ENCODE assay signal across 14 cellular contexts in the genomic region with DNA sequence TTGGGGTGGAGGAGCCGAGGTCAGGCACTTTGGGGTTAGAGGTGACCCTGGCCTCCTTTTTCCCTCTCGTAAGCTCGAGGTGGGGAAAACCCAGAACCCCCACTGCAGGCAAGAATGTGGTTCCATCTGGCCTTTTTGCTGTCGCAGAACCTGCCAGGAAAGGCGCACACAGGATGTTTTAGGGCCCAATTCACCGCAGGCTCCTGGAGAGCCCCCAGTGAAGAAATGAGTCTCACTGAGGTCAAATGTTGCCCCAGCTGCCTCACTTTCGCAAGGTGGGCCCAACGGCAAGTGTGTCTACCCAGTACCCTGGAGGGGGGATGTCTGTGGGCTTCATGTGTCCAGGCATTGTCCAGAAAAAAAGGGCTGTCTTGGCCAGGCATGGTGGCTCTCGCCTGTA.
A peak's percentile ranks its signal among the peaks of the same experiment; 100 is the strongest.
DNase-seq lines count a peak whose midpoint lies in the region; ATAC-seq and TF ChIP-seq lines count a peak whose summit lies in the region.
"Had no signal": no experiment of that assay in that cellular context is flagged by ENCODE, and none has a peak within 500 bp of the region (broad histone marks: within the 10 kb centered on the region; RNA-seq: fewer than 3 reads in every experiment).

No MANE protein-coding gene starts in this region.

- no peaks in the 10 kb centered on the region for H3K27me3 Mint-ChIP-seq in CD4-positive, alpha-beta T cell
- no peaks in the 10 kb centered on the region for H3K27me3 Mint-ChIP-seq in activated T-cell treated with anti-CD3 and anti-CD28 coated beads, Interleukin-2, amount 50 U/mL, for 72 hours (ENCODE audit: low read depth)
- H3K27me3 Mint-ChIP-seq: dendritic cell treated with granulocyte-macrophage colony-stimulating factor and Interleukin-4, amounts not matched to agents 40 ng/mL and 50 ng/mL, for 4 days had no signal

- POLR2A ChIA-PET in CD4-positive, alpha-beta T cell (lab: Charles Lee) = no interaction called here

- peaks cover 11 to 22% of the 10 kb centered on the region in 2 experiments for H3K4me1 ChIP-seq in trophoblast cell (ENCODE audit: control insufficient read depth in 1 of 2, insufficient read depth in 2 of 2, low read length in 2 of 2)
- peaks cover 13% of the 10 kb centered on the region for H3K4me1 ChIP-seq in vagina
- H3K4me1 ChIP-seq in mesenchymal stem cell (ENCODE audit: control insufficient read depth, insufficient read depth, low read depth, low read length) = peaks cover 5% of the 10 kb centered on the region
- H3K4me1 ChIP-seq: BLaER1 had no signal

- no peak for TF ChIP-seq POLR2A in vagina (IDR thresholded peaks at IDR 0.05)

- H3K79me2 ChIP-seq in trophoblast cell (ENCODE audit: control insufficient read depth, insufficient read depth, low read length, poor library complexity) = no peaks in the 10 kb centered on the region

- intact Hi-C loops in CD4-positive, alpha-beta T cell (cut with DNase I, micrococcal nuclease) = no loop called here
- intact Hi-C loops in vagina (cut with DNase I) = no loop called here

- TF ChIP-seq CTCF in CD4-positive, alpha-beta T cell (IDR thresholded peaks at IDR 0.05) = no peak
- TF ChIP-seq CTCF in GM20000 (IDR thresholded peaks at IDR 0.05; ENCODE audit: extremely low read depth, missing control alignments) (no peak), vagina (IDR thresholded peaks at IDR 0.05) (no peak)

- no peak overlapping the region for H3K27ac ChIP-seq in CD4-positive, alpha-beta T cell (ENCODE audit: low read depth, low read length)
- peak overlapping the region; percentile 50 for H3K27ac ChIP-seq in trophoblast cell (ENCODE audit: low read depth, low read length)
- no peak overlapping the region for H3K27ac ChIP-seq in vagina
- no peak overlapping the region for H3K27ac ChIP-seq in mesenchymal stem cell (ENCODE audit: low read length, poor library complexity, severe bottlenecking)
- H3K27ac ChIP-seq: BLaER1 had no signal

- ATAC-seq in CD4-positive, alpha-beta T cell (ENCODE audit: poor library complexity) = peak; percentile 60
- peak; percentile 71 to 82 for ATAC-seq in activated T-cell treated with anti-CD3 and anti-CD28 coated beads, Interleukin-2, amount 50 U/mL, for 72 hours (replicated peaks in 1 of 2)

- peak overlapping the region; percentile 60 for H3K14ac ChIP-seq in trophoblast cell (ENCODE audit: low read length)
- H3K14ac ChIP-seq in mesenchymal stem cell (ENCODE audit: low read length in 2 of 2) = no peak overlapping the region

- peak in 3 of 10 experiments; percentile 1 to 11 (median 9) for DNase-seq in CD4-positive, alpha-beta T cell
- DNase-seq in GM20000 (ENCODE audit: low spot score) (peak; percentile 45), trophoblast cell (no peak), vagina (ENCODE audit: extremely low spot score in 2 of 2) (no peak), mesenchymal stem cell (no peak), putamen (ENCODE audit: low spot score) (no peak), SK-N-DZ (ENCODE audit: low spot score) (no peak)
- peak; percentile 52 to 66 for DNase-seq in activated T-cell treated with anti-CD3 and anti-CD28 coated beads, Interleukin-2, amount 50 U/mL, for 72 hours
- DNase-seq: amniotic stem cell, Karpas-422, midbrain, NCI-H2029 had no signal

- no peak overlapping the region for H2BK15ac ChIP-seq in mesenchymal stem cell (ENCODE audit: low read depth, poor library complexity, severe bottlenecking)

- peaks cover 5 to 9% of the 10 kb centered on the region in 2 experiments for H3K36me3 ChIP-seq in trophoblast cell (ENCODE audit: control insufficient read depth in 1 of 2, insufficient read depth in 2 of 2, low read length in 2 of 2)
- H3K36me3 ChIP-seq in vagina = peaks cover 0 to 2% of the 10 kb centered on the region in 2 donors
- peaks cover 4 to 20% of the 10 kb centered on the region in 2 experiments for H3K36me3 ChIP-seq in mesenchymal stem cell (ENCODE audit: control insufficient read depth in 1 of 2, insufficient read depth in 2 of 2, low read depth in 1 of 2, low read length in 2 of 2)

- H3K79me1 ChIP-seq in trophoblast cell (ENCODE audit: low read length) (peaks cover 12% of the 10 kb centered on the region), mesenchymal stem cell (replicated peaks; ENCODE audit: low read length, poor library complexity, severe bottlenecking) (peaks cover 43% of the 10 kb centered on the region)

- no peak overlapping the region for H3K4me2 ChIP-seq in trophoblast cell (ENCODE audit: low read length)
- no peak overlapping the region for H3K4me2 ChIP-seq in mesenchymal stem cell (ENCODE audit: low read length, poor library complexity, severe bottlenecking)
- H3K4me2 ChIP-seq: BLaER1 had no signal

- peak overlapping the region; percentile 53 for H4K91ac ChIP-seq in trophoblast cell (ENCODE audit: low read depth, low read length)
- H4K91ac ChIP-seq in mesenchymal stem cell (ENCODE audit: low read length) = no peak overlapping the region

- peak overlapping the region; percentile 83 for H3K27ac Mint-ChIP-seq in CD4-positive, alpha-beta T cell
- H3K27ac Mint-ChIP-seq in activated T-cell treated with anti-CD3 and anti-CD28 coated beads, Interleukin-2, amount 50 U/mL, for 72 hours = peak overlapping the region; percentile 94

- H3K36me3 Mint-ChIP-seq in CD4-positive, alpha-beta T cell (ENCODE audit: low read depth) = peaks cover 80% of the 10 kb centered on the region
- peaks cover under 1 to 5% of the 10 kb centered on the region in 2 donors for H3K36me3 Mint-ChIP-seq in activated T-cell treated with anti-CD3 and anti-CD28 coated beads, Interleukin-2, amount 50 U/mL, for 72 hours (ENCODE audit: insufficient read depth in 2 of 2)

- H3K4me1 Mint-ChIP-seq in CD4-positive, alpha-beta T cell (ENCODE audit: low read depth) = peaks cover 17% of the 10 kb centered on the region
- H3K4me1 Mint-ChIP-seq in activated T-cell treated with anti-CD3 and anti-CD28 coated beads, Interleukin-2, amount 50 U/mL, for 72 hours (ENCODE audit: low read depth) = peaks cover 34% of the 10 kb centered on the region

- H4K12ac ChIP-seq in trophoblast cell (ENCODE audit: low read depth, low read length) = no peak overlapping the region

- no CpG with 5 or more reads among the region's 9 CpGs for WGBS in trophoblast cell (ENCODE audit: extremely low coverage, insufficient coverage, insufficient read length)
- WGBS in mesenchymal stem cell = 86% methylated on average over 9 of the region's 9 CpGs

- H3K4ac ChIP-seq in trophoblast cell (ENCODE audit: low read depth, low read length) (peak overlapping the region; percentile 73), mesenchymal stem cell (ENCODE audit: low read depth in 1 of 2, low read length in 2 of 2) (no peak overlapping the region)

- peak overlapping the region; percentile 64 for H2BK5ac ChIP-seq in trophoblast cell (ENCODE audit: low read depth, low read length, poor library complexity)
- H2BK5ac ChIP-seq in mesenchymal stem cell (ENCODE audit: low read depth, low read length, poor library complexity, severe bottlenecking) = no peak overlapping the region

- no peaks in the 10 kb centered on the region for H3K9me3 Mint-ChIP-seq in CD4-positive, alpha-beta T cell
- H3K9me3 Mint-ChIP-seq in activated T-cell treated with anti-CD3 and anti-CD28 coated beads, Interleukin-2, amount 50 U/mL, for 72 hours = no peaks in the 10 kb centered on the region
- H3K9me3 Mint-ChIP-seq: dendritic cell treated with granulocyte-macrophage colony-stimulating factor and Interleukin-4, amounts not matched to agents 40 ng/mL and 50 ng/mL, for 4 days had no signal

- H3K23ac ChIP-seq in trophoblast cell (ENCODE audit: low read length) = no peak overlapping the region
- H3K23ac ChIP-seq in mesenchymal stem cell (ENCODE audit: low read length in 2 of 2) = no peak overlapping the region

- H2AK5ac ChIP-seq in trophoblast cell (ENCODE audit: low read length) (peak overlapping the region; percentile 84), mesenchymal stem cell (ENCODE audit: low read length, severe bottlenecking) (no peak overlapping the region)

- H3K4me3 Mint-ChIP-seq in CD4-positive, alpha-beta T cell = no peak overlapping the region
- peak overlapping the region; percentile 59 to 73 for H3K4me3 Mint-ChIP-seq in activated T-cell treated with anti-CD3 and anti-CD28 coated beads, Interleukin-2, amount 50 U/mL, for 72 hours
- H3K4me3 Mint-ChIP-seq: dendritic cell treated with granulocyte-macrophage colony-stimulating factor and Interleukin-4, amounts not matched to agents 40 ng/mL and 50 ng/mL, for 4 days had no signal

- H3K9me3 ChIP-seq in CD4-positive, alpha-beta T cell (ENCODE audit: control insufficient read depth, low read length) = no peaks in the 10 kb centered on the region
- peaks cover 2% of the 10 kb centered on the region for H3K9me3 ChIP-seq in trophoblast cell (ENCODE audit: insufficient read depth, low read depth, low read length)
- no peaks in the 10 kb centered on the region for H3K9me3 ChIP-seq in vagina
- no peaks in the 10 kb centered on the region for H3K9me3 ChIP-seq in mesenchymal stem cell (ENCODE audit: control insufficient read depth, low read length)
- H3K9me3 ChIP-seq: BLaER1 had no signal

- H3K18ac ChIP-seq in trophoblast cell (ENCODE audit: low read length) = peak overlapping the region; percentile 88
- H3K18ac ChIP-seq in mesenchymal stem cell (ENCODE audit: low read depth in 1 of 2, low read length in 2 of 2) = no peak overlapping the region

- no peak overlapping the region for H3K4me3 ChIP-seq in trophoblast cell (ENCODE audit: low read depth, low read length)
- no peak overlapping the region for H3K4me3 ChIP-seq in vagina
- no peak overlapping the region for H3K4me3 ChIP-seq in mesenchymal stem cell (ENCODE audit: insufficient read depth in 1 of 2, low read depth in 1 of 2, low read length in 2 of 2)
- H3K4me3 ChIP-seq: BLaER1 had no signal

- no peak overlapping the region for H2AFZ ChIP-seq in trophoblast cell (ENCODE audit: insufficient read depth, low read length, poor library complexity)
- no peak overlapping the region for H2AFZ ChIP-seq in mesenchymal stem cell (ENCODE audit: low read depth, low read length)

- H2BK120ac ChIP-seq in trophoblast cell (ENCODE audit: insufficient read depth, low read length, poor library complexity) (peak overlapping the region; percentile 88), mesenchymal stem cell (ENCODE audit: low read depth, low read length) (no peak overlapping the region)

- H3K9ac ChIP-seq in trophoblast cell (ENCODE audit: low read length) (no peak overlapping the region), mesenchymal stem cell (ENCODE audit: low read length) (no peak overlapping the region)
- H3K9ac ChIP-seq: BLaER1 had no signal

- H4K8ac ChIP-seq in trophoblast cell (ENCODE audit: low read depth, low read length) (peak overlapping the region; percentile 21), mesenchymal stem cell (ENCODE audit: low read length) (no peak overlapping the region)

- no peaks in the 10 kb centered on the region for H3K27me3 ChIP-seq in CD4-positive, alpha-beta T cell (ENCODE audit: control insufficient read depth, insufficient read depth, low read length)
- no peaks in the 10 kb centered on the region for H3K27me3 ChIP-seq in trophoblast cell (ENCODE audit: insufficient read depth, low read length)
- H3K27me3 ChIP-seq in vagina = no peaks in the 10 kb centered on the region
- H3K27me3 ChIP-seq in mesenchymal stem cell (ENCODE audit: control insufficient read depth in 1 of 2, insufficient read depth in 1 of 2, low read length in 2 of 2) = no peaks in the 10 kb centered on the region
- H3K27me3 ChIP-seq: BLaER1 had no signal

- CTCF ChIA-PET in CD4-positive, alpha-beta T cell (lab: Charles Lee) = no interaction called here

- peak overlapping the region; percentile 86 for H2BK12ac ChIP-seq in trophoblast cell (ENCODE audit: low read length)
- H2BK12ac ChIP-seq in mesenchymal stem cell (ENCODE audit: low read length in 2 of 2) = no peak overlapping the region

Comparison
In these comparisons a context has a peak if more than half of its experiments do, and no peak if none do; other contexts are left out.
1. DNase-seq: peak in GM20000 (single experiment) and activated T-cell treated with anti-CD3 and anti-CD28 coated beads, Interleukin-2, amount 50 U/mL, for 72 hours (2 of 2); none in trophoblast cell (0 of 2), vagina (0 of 2), mesenchymal stem cell (single experiment), putamen (single experiment) and SK-N-DZ (single experiment).